ENCODE assay signal across 12 cellular contexts in genomic region chr16:86019446-86020047, GRCh38.
DNase-seq lines count a peak whose midpoint lies in the region; ATAC-seq and TF ChIP-seq lines count a peak whose summit lies in the region.
"Had no signal": no experiment of that assay in that cellular context is flagged by ENCODE, and none has a peak within 500 bp of the region (broad histone marks: within the 10 kb centered on the region; RNA-seq: fewer than 3 reads in every experiment).

No MANE protein-coding gene starts in this region.

- no peaks in the 10 kb centered on the region for H3K27me3 ChIP-seq in Loucy (ENCODE audit: insufficient read depth, low read length, poor library complexity, severe bottlenecking)
- peaks cover 6% of the 10 kb centered on the region for H3K27me3 ChIP-seq in osteoblast (ENCODE audit: insufficient read depth, low read length)

- no peak overlapping the region for H3K27ac ChIP-seq in osteoblast (ENCODE audit: low read depth, low read length)

- no peak for ATAC-seq in activated CD8-positive, alpha-beta memory T cell treated with anti-CD3 and anti-CD28 coated beads, Interleukin-2, amount 10 ng/mL, durations not matched to agents 7 days and 5 days
- ATAC-seq: T-cell had no signal

- no peaks in the 10 kb centered on the region for H3K36me3 Mint-ChIP-seq in endothelial cell (ENCODE audit: low read depth, unreplicated experiment)
- H3K36me3 Mint-ChIP-seq in activated CD8-positive, alpha-beta memory T cell treated with anti-CD3 and anti-CD28 coated beads, Interleukin-2, amount 10 ng/mL, durations not matched to agents 7 days and 5 days: peaks cover 2% of the 10 kb centered on the region

- H3K79me2 ChIP-seq in Loucy (ENCODE audit: insufficient read depth, low read length): no peaks in the 10 kb centered on the region
- H3K79me2 ChIP-seq in osteoblast (ENCODE audit: insufficient read depth, low read length): no peaks in the 10 kb centered on the region

- H4K20me1 ChIP-seq in Loucy (ENCODE audit: insufficient read depth, low read length, poor library complexity, severe bottlenecking): no peaks in the 10 kb centered on the region
- peaks cover 3% of the 10 kb centered on the region for H4K20me1 ChIP-seq in osteoblast (ENCODE audit: insufficient read depth, low read length)

- H3K36me3 ChIP-seq in Loucy (ENCODE audit: insufficient read depth, low read length) (no peaks in the 10 kb centered on the region), osteoblast (ENCODE audit: insufficient read depth, low read length) (no peaks in the 10 kb centered on the region)

- H3F3A ChIP-seq in Loucy (ENCODE audit: low read depth): no peaks in the 10 kb centered on the region

- H3K4me3 ChIP-seq in Loucy (ENCODE audit: low read length, poor library complexity, severe bottlenecking): no peak overlapping the region
- H3K4me3 ChIP-seq in osteoblast (ENCODE audit: insufficient read depth, low read length): no peak overlapping the region

- H3K4me1 ChIP-seq in Loucy (ENCODE audit: insufficient read depth, low read length, poor library complexity, severe bottlenecking) (no peaks in the 10 kb centered on the region), osteoblast (ENCODE audit: insufficient read depth, low read length) (no peaks in the 10 kb centered on the region)

- H3K4me3 Mint-ChIP-seq in endothelial cell (ENCODE audit: unreplicated experiment): no peak overlapping the region
- H3K4me3 Mint-ChIP-seq in activated CD8-positive, alpha-beta memory T cell treated with anti-CD3 and anti-CD28 coated beads, Interleukin-2, amount 10 ng/mL, durations not matched to agents 7 days and 5 days: no peak overlapping the region
- H3K4me3 Mint-ChIP-seq: T-cell had no signal

- H3K4me1 Mint-ChIP-seq in endothelial cell (ENCODE audit: unreplicated experiment): no peaks in the 10 kb centered on the region
- no peaks in the 10 kb centered on the region for H3K4me1 Mint-ChIP-seq in activated CD8-positive, alpha-beta memory T cell treated with anti-CD3 and anti-CD28 coated beads, Interleukin-2, amount 10 ng/mL, durations not matched to agents 7 days and 5 days
- H3K4me1 Mint-ChIP-seq: T-cell had no signal

- H3K9ac ChIP-seq in Loucy (ENCODE audit: low read depth, low read length, poor library complexity, severe bottlenecking): no peak overlapping the region

- CTCF ChIA-PET in activated CD8-positive, alpha-beta memory T cell treated with anti-CD3 and anti-CD28 coated beads, Interleukin-2, amount 10 ng/mL, durations not matched to agents 7 days and 5 days (lab: Charles Lee): interaction anchor here (15.4 kb wide), 1 partner anchor 199 kb away, joined by 227 read pairs; no protein-coding TSS in a partner anchor

- H3K27ac Mint-ChIP-seq in endothelial cell (ENCODE audit: unreplicated experiment): no peak overlapping the region
- no peak overlapping the region for H3K27ac Mint-ChIP-seq in activated CD8-positive, alpha-beta memory T cell treated with anti-CD3 and anti-CD28 coated beads, Interleukin-2, amount 10 ng/mL, durations not matched to agents 7 days and 5 days

- H2AFZ ChIP-seq in Loucy (ENCODE audit: low read length) (no peak overlapping the region), osteoblast (ENCODE audit: low read length) (no peak overlapping the region)

- H3K27me3 Mint-ChIP-seq in endothelial cell (ENCODE audit: unreplicated experiment): peaks cover 2% of the 10 kb centered on the region
- H3K27me3 Mint-ChIP-seq in activated CD8-positive, alpha-beta memory T cell treated with anti-CD3 and anti-CD28 coated beads, Interleukin-2, amount 10 ng/mL, durations not matched to agents 7 days and 5 days: peaks cover 36% of the 10 kb centered on the region

- DNase-seq in DMS 273 (lab: John Stamatoyannopoulos, UW; ENCODE audit: unreplicated experiment) (peak; percentile 15), DMS 273 treated with DMSO at 0.1 percent for 48 hours (lab: John Stamatoyannopoulos, UW) (no peak), endothelial cell (ENCODE audit: low spot score) (peak; percentile 29), osteoblast (ENCODE audit: insufficient read length, low spot score, missing footprints) (no peak), retina (no peak), DMS79 (lab: John Stamatoyannopoulos, UW) (no peak)
- DNase-seq in activated CD8-positive, alpha-beta memory T cell treated with anti-CD3 and anti-CD28 coated beads, Interleukin-2, amount 10 ng/mL, durations not matched to agents 7 days and 5 days: no peak
- DNase-seq: 8988T, cerebellar nuclear complex, hippocampal formation, T-cell had no signal

- H3K4me2 ChIP-seq in Loucy (ENCODE audit: low read depth, low read length, poor library complexity, severe bottlenecking): no peak overlapping the region
- H3K4me2 ChIP-seq in osteoblast (ENCODE audit: insufficient read depth, low read length): no peak overlapping the region

- peaks cover 12% of the 10 kb centered on the region; the same call in 1 of the 2 replicates for H3K9me3 ChIP-seq in Loucy (ENCODE audit: insufficient read depth, low read depth, low read length)
- peaks cover 4% of the 10 kb centered on the region for H3K9me3 ChIP-seq in osteoblast (ENCODE audit: low read depth, low read length)

- H3K9me2 ChIP-seq in Loucy (replicated peaks; ENCODE audit: low read depth, low read length): no peaks in the 10 kb centered on the region

- TF ChIP-seq CTCF in Loucy (conservative IDR thresholded peaks at IDR 0.05; ENCODE audit: low read length) (peak; percentile 39), endothelial cell (IDR thresholded peaks at IDR 0.05; ENCODE audit: unreplicated experiment) (peak; percentile 34), osteoblast (IDR thresholded peaks at IDR 0.05; ENCODE audit: extremely low read depth, low read depth, low read length) (peak; percentile 21)

- no peaks in the 10 kb centered on the region for H3K9me3 Mint-ChIP-seq in endothelial cell (ENCODE audit: unreplicated experiment)
- H3K9me3 Mint-ChIP-seq in activated CD8-positive, alpha-beta memory T cell treated with anti-CD3 and anti-CD28 coated beads, Interleukin-2, amount 10 ng/mL, durations not matched to agents 7 days and 5 days (ENCODE audit: low read depth): peaks cover 8% of the 10 kb centered on the region

Comparison
In these comparisons a context has a peak if more than half of its experiments do, and no peak if none do; other contexts are left out.
1. DNase-seq: peak in DMS 273 (single experiment) and endothelial cell (single experiment); none in DMS 273 treated with DMSO at 0.1 percent for 48 hours (single experiment), osteoblast (single experiment), retina (single experiment), activated CD8-positive, alpha-beta memory T cell treated with anti-CD3 and anti-CD28 coated beads, Interleukin-2, amount 10 ng/mL, durations not matched to agents 7 days and 5 days (single experiment) and DMS79 (single experiment).
2. Peak in every context shown above with its lines, with median percentiles within 50 percentile points of each other: CTCF ChIP-seq.